ENCODE assay signal across 29 cellular contexts in the genomic region with DNA sequence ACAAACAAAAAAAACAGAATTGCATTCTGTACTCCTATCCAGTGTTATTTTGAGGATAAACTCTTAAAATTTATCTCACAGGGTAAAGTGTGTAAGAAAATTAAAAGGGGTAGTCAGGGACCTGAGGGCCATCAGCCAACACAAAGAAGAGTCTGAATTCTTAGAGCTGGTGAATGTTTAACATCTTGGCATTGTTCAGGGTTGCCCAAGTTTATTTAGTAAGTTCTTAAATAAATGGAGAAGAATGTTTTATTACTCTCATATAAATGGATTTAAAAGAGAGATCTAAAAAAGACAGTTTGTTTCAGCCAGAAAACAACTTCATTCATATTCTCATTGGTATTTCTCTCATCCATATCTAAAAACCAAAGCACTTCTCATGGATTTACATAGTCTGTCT.
DNase-seq lines count a peak whose midpoint lies in the region; ATAC-seq, FAIRE-seq and TF ChIP-seq lines count a peak whose summit lies in the region.
"Had no signal": no experiment of that assay in that cellular context is flagged by ENCODE, and none has a peak within 500 bp of the region (broad histone marks: within the 10 kb centered on the region; RNA-seq: fewer than 3 reads in every experiment).

No MANE protein-coding gene starts in this region.

- no peaks in the 10 kb centered on the region for H3K9me3 Mint-ChIP-seq in endodermal cell
- H3K9me3 Mint-ChIP-seq: activated naive CD4-positive, alpha-beta T cell treated with anti-CD3 and anti-CD28 coated beads, Interleukin-2, amount 50 U/mL, for 24 hours; natural killer cell had no signal

- intact Hi-C loops in ascending aorta (cut with DNase I) = loop anchor here (5.0 kb wide), 4 partner anchors 66 to 321 kb away; a partner anchor contains a TSS
- intact Hi-C loops in stomach (cut with DNase I; ENCODE audit: low total_unique reads) = loop anchor here (5.0 kb wide), 1 partner anchor 386 kb away; no protein-coding TSS in a partner anchor

- peaks cover 32% of the 10 kb centered on the region for H3K4me1 Mint-ChIP-seq in endodermal cell

- no peak for TF ChIP-seq POLR2A in stomach (IDR thresholded peaks at IDR 0.05)

- peaks cover 2% of the 10 kb centered on the region for H3K27me3 Mint-ChIP-seq in endodermal cell (ENCODE audit: insufficient read depth)

- H2AFZ ChIP-seq in neural cell (ENCODE audit: low read depth, low read length) = no peak overlapping the region

- H3K27ac ChIP-seq in ascending aorta = peak overlapping the region; percentile 9 to 14
- H3K27ac ChIP-seq in neural cell (ENCODE audit: low read length) = peak overlapping the region; percentile 59
- H3K27ac ChIP-seq in stomach = peak overlapping the region in 3 of 5 donors; percentile 2 to 37 (median 15)
- H3K27ac ChIP-seq in endodermal cell (ENCODE audit: low read depth, low read length) = no peak overlapping the region
- H3K27ac ChIP-seq: lower lobe of right lung, right lobe of liver, SJCRH30 had no signal

- TF ChIP-seq EP300 in neural cell (conservative IDR thresholded peaks at IDR 0.05; ENCODE audit: poor library complexity, severe bottlenecking) (no peak), stomach (IDR thresholded peaks at IDR 0.05) (no peak)

- H3K4me1 ChIP-seq in ascending aorta (peaks cover 0 to 25% of the 10 kb centered on the region in 2 donors), stomach (peaks cover 4 to 46% (median 29%) of the 10 kb centered on the region in 4 donors), endodermal cell (ENCODE audit: control insufficient read depth, insufficient read depth, low read length) (peaks cover 8% of the 10 kb centered on the region)
- H3K4me1 ChIP-seq: SJCRH30 had no signal

- ATAC-seq in HG03175 (IDR thresholded peaks at IDR 0.05; ENCODE audit: unreplicated experiment) (no peak), GM21723 (IDR thresholded peaks at IDR 0.05; ENCODE audit: unreplicated experiment) (no peak)
- ATAC-seq: HCT116, lower lobe of right lung, natural killer cell had no signal

- H3K4me3 ChIP-seq in ascending aorta = no peak overlapping the region
- H3K4me3 ChIP-seq in neural cell (ENCODE audit: low read length) = no peak overlapping the region
- H3K4me3 ChIP-seq in stomach = no peak overlapping the region
- no peak overlapping the region for H3K4me3 ChIP-seq in endodermal cell (ENCODE audit: low read length)
- H3K4me3 ChIP-seq: BLaER1 treated with 17β-estradiol and CSF1 and Interleukin-3, amounts not matched to agents 10 nM and 100 nM; lower lobe of right lung; right lobe of liver; SJCRH30 had no signal

- peak; percentile 75 for FAIRE-seq in islet of Langerhans (lab: Jason Lieb, UNC)
- FAIRE-seq: keratinocyte had no signal

- TF ChIP-seq RAD21 in neural cell (conservative IDR thresholded peaks at IDR 0.05) = no peak

- H3K9me2 ChIP-seq in neural cell (ENCODE audit: insufficient read depth, low read length) = no peaks in the 10 kb centered on the region

- H3K79me2 ChIP-seq in neural cell (replicated peaks; ENCODE audit: insufficient read depth, low read length) = no peaks in the 10 kb centered on the region

- TF ChIP-seq CTCF in ascending aorta (IDR thresholded peaks at IDR 0.05) (no peak), neural cell (IDR thresholded peaks at IDR 0.05; ENCODE audit: poor library complexity, severe bottlenecking) (no peak), stomach (IDR thresholded peaks at IDR 0.05) (no peak), endodermal cell (conservative IDR thresholded peaks at IDR 0.05) (no peak)

- no peaks in the 10 kb centered on the region for H4K20me1 ChIP-seq in neural cell (ENCODE audit: insufficient read depth)
- H4K20me1 ChIP-seq: BLaER1 treated with 17β-estradiol and CSF1 and Interleukin-3, amounts not matched to agents 10 nM and 100 nM had no signal

- H3K9me3 ChIP-seq in ascending aorta (no peaks in the 10 kb centered on the region), neural cell (ENCODE audit: low read length) (no peaks in the 10 kb centered on the region), stomach (no peaks in the 10 kb centered on the region), endodermal cell (ENCODE audit: control insufficient read depth, low read length) (no peaks in the 10 kb centered on the region)
- H3K9me3 ChIP-seq: BLaER1 treated with 17β-estradiol and CSF1 and Interleukin-3, amounts not matched to agents 10 nM and 100 nM; lower lobe of right lung; right lobe of liver; SJCRH30 had no signal

- no peak overlapping the region for H3K27ac Mint-ChIP-seq in endodermal cell
- H3K27ac Mint-ChIP-seq: activated naive CD4-positive, alpha-beta T cell treated with anti-CD3 and anti-CD28 coated beads, Interleukin-2, amount 50 U/mL, for 24 hours; natural killer cell had no signal

- DNase-seq in ascending aorta (ENCODE audit: low spot score in 2 of 2) (no peak), stomach (no peak), NCI-H1417 treated with DMSO at 0.1 percent for 48 hours (lab: John Stamatoyannopoulos, UW) (no peak), endodermal cell (no peak)
- DNase-seq: activated CD4-positive, alpha-beta T cell treated with anti-CD3 and anti-CD28 coated beads for 48 hours; activated CD8-positive, alpha-beta memory T cell treated with anti-CD3 and anti-CD28 coated beads for 24 hours; amniotic stem cell; cortex of kidney; DMS79 treated with DMSO at 0.1 percent for 48 hours; effector memory CD4-positive, alpha-beta T cell; erythroblast; GF-D8; Kasumi-1; lower lobe of right lung; natural killer cell; NCI-H446 treated with DMSO at 0.1 percent for 48 hours; posterior cingulate gyrus; right lobe of liver; SJCRH30; stimulated activated CD4-positive, alpha-beta T cell treated with anti-CD3 and anti-CD28 coated beads, Interleukin-2, amount 100 ng/mL, for 48 hours; SW 1271 had no signal

- H3K36me3 ChIP-seq in ascending aorta (no peaks in the 10 kb centered on the region), neural cell (ENCODE audit: insufficient read depth, low read length) (no peaks in the 10 kb centered on the region), stomach (no peaks in the 10 kb centered on the region), endodermal cell (ENCODE audit: control insufficient read depth, insufficient read depth, low read length) (no peaks in the 10 kb centered on the region)
- H3K36me3 ChIP-seq: BLaER1 treated with 17β-estradiol and CSF1 and Interleukin-3, amounts not matched to agents 10 nM and 100 nM; lower lobe of right lung; right lobe of liver; SJCRH30 had no signal

- peak overlapping the region; percentile 16 for H3K4me2 ChIP-seq in neural cell (ENCODE audit: low read length)
- H3K4me2 ChIP-seq: BLaER1 treated with 17β-estradiol and CSF1 and Interleukin-3, amounts not matched to agents 10 nM and 100 nM had no signal

- H3K27me3 ChIP-seq in ascending aorta (no peaks in the 10 kb centered on the region), neural cell (ENCODE audit: insufficient read depth, low read depth, low read length) (no peaks in the 10 kb centered on the region), stomach (no peaks in the 10 kb centered on the region), endodermal cell (ENCODE audit: control insufficient read depth, insufficient read depth, low read length, poor library complexity, severe bottlenecking) (no peaks in the 10 kb centered on the region)
- H3K27me3 ChIP-seq: BLaER1 treated with 17β-estradiol and CSF1 and Interleukin-3, amounts not matched to agents 10 nM and 100 nM; right lobe of liver had no signal

- H3K9ac ChIP-seq in neural cell (ENCODE audit: low read length) = no peak overlapping the region
- H3K9ac ChIP-seq in endodermal cell (ENCODE audit: extremely low read depth, low read length, poor library complexity, severe bottlenecking) = no peak overlapping the region
- H3K9ac ChIP-seq: BLaER1 treated with 17β-estradiol and CSF1 and Interleukin-3, amounts not matched to agents 10 nM and 100 nM had no signal

- H3F3A ChIP-seq in neural cell (ENCODE audit: insufficient read depth, low read length, poor library complexity, severe bottlenecking) = peaks cover 2% of the 10 kb centered on the region

- no peak overlapping the region for H3K4me3 Mint-ChIP-seq in endodermal cell
- H3K4me3 Mint-ChIP-seq: activated naive CD4-positive, alpha-beta T cell treated with anti-CD3 and anti-CD28 coated beads, Interleukin-2, amount 50 U/mL, for 24 hours; natural killer cell had no signal

- H3K36me3 Mint-ChIP-seq in endodermal cell (ENCODE audit: low read depth) = no peaks in the 10 kb centered on the region
- H3K36me3 Mint-ChIP-seq: activated naive CD4-positive, alpha-beta T cell treated with anti-CD3 and anti-CD28 coated beads, Interleukin-2, amount 50 U/mL, for 24 hours; natural killer cell had no signal

TF ChIP-seq in neural cell, 6 proteins besides CTCF, POLR2A, EP300 and RAD21:
- TF ChIP-seq POLR2AphosphoS5 (IDR thresholded peaks at IDR 0.05) (no peak), SMC3 (conservative IDR thresholded peaks at IDR 0.05; ENCODE audit: poor library complexity) (no peak), EZH2 (IDR thresholded peaks at IDR 0.05; ENCODE audit: borderline replicate concordance, insufficient read depth, low read length, poor library complexity, severe bottlenecking) (no peak), MXI1 (conservative IDR thresholded peaks at IDR 0.05; ENCODE audit: poor library complexity, severe bottlenecking) (no peak), TAF1 (IDR thresholded peaks at IDR 0.05; ENCODE audit: low read depth) (no peak)
- TF ChIP-seq, protein P1, sequence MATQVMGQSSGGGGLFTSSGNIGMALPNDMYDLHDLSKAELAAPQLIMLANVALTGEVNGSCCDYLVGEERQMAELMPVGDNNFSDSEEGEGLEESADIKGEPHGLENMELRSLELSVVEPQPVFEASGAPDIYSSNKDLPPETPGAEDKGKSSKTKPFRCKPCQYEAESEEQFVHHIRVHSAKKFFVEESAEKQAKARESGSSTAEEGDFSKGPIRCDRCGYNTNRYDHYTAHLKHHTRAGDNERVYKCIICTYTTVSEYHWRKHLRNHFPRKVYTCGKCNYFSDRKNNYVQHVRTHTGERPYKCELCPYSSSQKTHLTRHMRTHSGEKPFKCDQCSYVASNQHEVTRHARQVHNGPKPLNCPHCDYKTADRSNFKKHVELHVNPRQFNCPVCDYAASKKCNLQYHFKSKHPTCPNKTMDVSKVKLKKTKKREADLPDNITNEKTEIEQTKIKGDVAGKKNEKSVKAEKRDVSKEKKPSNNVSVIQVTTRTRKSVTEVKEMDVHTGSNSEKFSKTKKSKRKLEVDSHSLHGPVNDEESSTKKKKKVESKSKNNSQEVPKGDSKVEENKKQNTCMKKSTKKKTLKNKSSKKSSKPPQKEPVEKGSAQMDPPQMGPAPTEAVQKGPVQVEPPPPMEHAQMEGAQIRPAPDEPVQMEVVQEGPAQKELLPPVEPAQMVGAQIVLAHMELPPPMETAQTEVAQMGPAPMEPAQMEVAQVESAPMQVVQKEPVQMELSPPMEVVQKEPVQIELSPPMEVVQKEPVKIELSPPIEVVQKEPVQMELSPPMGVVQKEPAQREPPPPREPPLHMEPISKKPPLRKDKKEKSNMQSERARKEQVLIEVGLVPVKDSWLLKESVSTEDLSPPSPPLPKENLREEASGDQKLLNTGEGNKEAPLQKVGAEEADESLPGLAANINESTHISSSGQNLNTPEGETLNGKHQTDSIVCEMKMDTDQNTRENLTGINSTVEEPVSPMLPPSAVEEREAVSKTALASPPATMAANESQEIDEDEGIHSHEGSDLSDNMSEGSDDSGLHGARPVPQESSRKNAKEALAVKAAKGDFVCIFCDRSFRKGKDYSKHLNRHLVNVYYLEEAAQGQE (IDR thresholded peaks at IDR 0.05; ENCODE audit: borderline replicate concordance) = no peak
TF ChIP-seq in neural cell: peak in this region for 0.
